1 cellular context compared by ENCODE assay signal in genomic region chr14:28768549-28768870, GRCh38.
TF ChIP-seq lines count a peak whose summit lies in the region.

No MANE protein-coding gene starts in this region.

TF ChIP-seq in K562, 482 proteins besides CTCF, POLR2A, EP300 and RAD21 (continued from another document):
- TF ChIP-seq ZNF395 (CRISPR knock-in tag; IDR thresholded peaks at IDR 0.05) (no peak), ZNF57 (CRISPR knock-in tag; IDR thresholded peaks at IDR 0.05) (no peak), ZNF717 (CRISPR knock-in tag; IDR thresholded peaks at IDR 0.05) (no peak), PHF21A (IDR thresholded peaks at IDR 0.05; ENCODE audit: borderline replicate concordance, low read depth) (no peak), MTA1 (IDR thresholded peaks at IDR 0.05; ENCODE audit: borderline replicate concordance) (no peak), ZNF140 (CRISPR knock-in tag; IDR thresholded peaks at IDR 0.05) (no peak), HNRNPLL (IDR thresholded peaks at IDR 0.05; ENCODE audit: low read depth, low read length, poor library complexity, severe bottlenecking) (no peak)
- TF ChIP-seq, protein P1, sequence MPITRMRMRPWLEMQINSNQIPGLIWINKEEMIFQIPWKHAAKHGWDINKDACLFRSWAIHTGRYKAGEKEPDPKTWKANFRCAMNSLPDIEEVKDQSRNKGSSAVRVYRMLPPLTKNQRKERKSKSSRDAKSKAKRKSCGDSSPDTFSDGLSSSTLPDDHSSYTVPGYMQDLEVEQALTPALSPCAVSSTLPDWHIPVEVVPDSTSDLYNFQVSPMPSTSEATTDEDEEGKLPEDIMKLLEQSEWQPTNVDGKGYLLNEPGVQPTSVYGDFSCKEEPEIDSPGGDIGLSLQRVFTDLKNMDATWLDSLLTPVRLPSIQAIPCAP (CRISPR knock-in tag; IDR thresholded peaks at IDR 0.05; ENCODE audit: borderline replicate concordance) = no peak
- TF ChIP-seq, protein P2, sequence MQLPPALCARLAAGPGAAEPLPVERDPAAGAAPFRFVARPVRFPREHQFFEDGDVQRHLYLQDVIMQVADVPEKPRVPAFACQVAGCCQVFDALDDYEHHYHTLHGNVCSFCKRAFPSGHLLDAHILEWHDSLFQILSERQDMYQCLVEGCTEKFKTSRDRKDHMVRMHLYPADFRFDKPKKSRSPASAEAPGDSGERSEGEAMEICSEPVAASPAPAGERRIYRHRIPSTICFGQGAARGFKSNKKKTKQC (CRISPR knock-in tag; IDR thresholded peaks at IDR 0.05) = no peak
